Comparison of ENCODE assay signal across 16 cellular contexts in the genomic region with DNA sequence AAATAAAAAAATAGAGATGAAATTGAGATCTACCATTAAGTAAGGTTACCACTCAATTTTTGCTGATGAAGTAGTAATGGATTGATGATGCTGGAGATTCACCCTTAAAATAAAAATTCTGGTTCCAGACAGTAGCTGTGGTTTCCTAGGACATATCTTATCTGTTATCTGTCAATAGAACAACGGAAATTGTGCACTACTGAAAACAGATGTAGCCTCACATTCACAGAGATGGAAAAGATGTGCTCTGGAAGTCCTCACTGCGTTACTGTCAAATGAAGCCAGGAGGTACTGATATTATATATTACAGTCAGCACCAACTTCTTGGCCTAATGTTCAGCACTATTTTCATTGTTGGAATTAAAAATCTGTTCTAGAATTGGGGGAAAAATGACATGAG.
DNase-seq lines count a peak whose midpoint lies in the region; ATAC-seq and TF ChIP-seq lines count a peak whose summit lies in the region.
"Had no signal": no experiment of that assay in that cellular context is flagged by ENCODE, and none has a peak within 500 bp of the region (broad histone marks: within the 10 kb centered on the region; RNA-seq: fewer than 3 reads in every experiment).

No MANE protein-coding gene starts in this region.

- H3K9me3 Mint-ChIP-seq in stimulated activated effector memory CD8-positive, alpha-beta T cell treated with anti-CD3 and anti-CD28 coated beads, Interleukin-12 subunit alpha, Interleukin-12 subunit beta, amount 100 ng/mL, for 72 hours: no peaks in the 10 kb centered on the region
- no peaks in the 10 kb centered on the region for H3K9me3 Mint-ChIP-seq in CD14-positive monocyte
- H3K9me3 Mint-ChIP-seq: CD4-positive, alpha-beta memory T cell; GM23338 had no signal

- intact Hi-C loops in CD14-positive monocyte (cut with micrococcal nuclease): no loop called here

- H3K4me1 Mint-ChIP-seq in stimulated activated effector memory CD8-positive, alpha-beta T cell treated with anti-CD3 and anti-CD28 coated beads, Interleukin-12 subunit alpha, Interleukin-12 subunit beta, amount 100 ng/mL, for 72 hours: no peaks in the 10 kb centered on the region
- peaks cover 3% of the 10 kb centered on the region for H3K4me1 Mint-ChIP-seq in CD14-positive monocyte
- H3K4me1 Mint-ChIP-seq: B cell had no signal

- no peaks in the 10 kb centered on the region for H3K36me3 ChIP-seq in BLaER1

- no peak overlapping the region for H3K4me3 ChIP-seq in BLaER1
- H3K4me3 ChIP-seq: GM23338 had no signal

- no peak for TF ChIP-seq CTCF in CD14-positive monocyte (IDR thresholded peaks at IDR 0.05)

- peak overlapping the region; percentile 17; the same call in 1 of the 2 replicates for H3K4me2 ChIP-seq in BLaER1
- H3K4me2 ChIP-seq: GM23338 had no signal

- H3K36me3 Mint-ChIP-seq in stimulated activated effector memory CD8-positive, alpha-beta T cell treated with anti-CD3 and anti-CD28 coated beads, Interleukin-12 subunit alpha, Interleukin-12 subunit beta, amount 100 ng/mL, for 72 hours: no peaks in the 10 kb centered on the region
- H3K36me3 Mint-ChIP-seq in CD14-positive monocyte: no peaks in the 10 kb centered on the region
- H3K36me3 Mint-ChIP-seq: CD4-positive, alpha-beta memory T cell had no signal

- no peak overlapping the region for H3K9ac ChIP-seq in BLaER1

- peaks cover 31% of the 10 kb centered on the region for H3K4me1 ChIP-seq in BLaER1

- no peaks in the 10 kb centered on the region for H3K27me3 Mint-ChIP-seq in CD14-positive monocyte (ENCODE audit: low read depth in 3 of 3)
- H3K27me3 Mint-ChIP-seq: B cell had no signal

- no peaks in the 10 kb centered on the region for H4K20me1 ChIP-seq in BLaER1

- H3K27ac Mint-ChIP-seq in stimulated activated effector memory CD8-positive, alpha-beta T cell treated with anti-CD3 and anti-CD28 coated beads, Interleukin-12 subunit alpha, Interleukin-12 subunit beta, amount 100 ng/mL, for 72 hours: no peak overlapping the region
- H3K27ac Mint-ChIP-seq in CD14-positive monocyte: no peak overlapping the region
- H3K27ac Mint-ChIP-seq: B cell; CD4-positive, alpha-beta memory T cell; GM23338 had no signal

- no peak for ATAC-seq in SK-N-SH treated with all-trans-retinoic acid at 6 μM for 48 hours
- ATAC-seq in stimulated activated effector memory CD8-positive, alpha-beta T cell treated with anti-CD3 and anti-CD28 coated beads, Interleukin-12 subunit alpha, Interleukin-12 subunit beta, amount 100 ng/mL, for 72 hours: no peak
- no peak for ATAC-seq in HG03280 (IDR thresholded peaks at IDR 0.05; ENCODE audit: unreplicated experiment)
- ATAC-seq: GM23338 had no signal

- no peak overlapping the region for H3K4me3 Mint-ChIP-seq in stimulated activated effector memory CD8-positive, alpha-beta T cell treated with anti-CD3 and anti-CD28 coated beads, Interleukin-12 subunit alpha, Interleukin-12 subunit beta, amount 100 ng/mL, for 72 hours
- H3K4me3 Mint-ChIP-seq in CD14-positive monocyte: no peak overlapping the region
- H3K4me3 Mint-ChIP-seq: B cell; CD4-positive, alpha-beta memory T cell; GM23338 had no signal

- H3K27ac ChIP-seq in BLaER1 (no peak overlapping the region), caudate nucleus (ENCODE audit: low read depth, low read length) (peak overlapping the region; percentile 31)
- H3K27ac ChIP-seq: C4-2B had no signal

- H3K9me3 ChIP-seq in BLaER1: no peaks in the 10 kb centered on the region

- no peaks in the 10 kb centered on the region for H3K27me3 ChIP-seq in BLaER1

- DNase-seq in caudate nucleus (lab: John Stamatoyannopoulos, UW) (no peak), NCI-H510A treated with DMSO at 0.1 percent for 48 hours (lab: John Stamatoyannopoulos, UW) (no peak), CD14-positive monocyte (ENCODE audit: low spot score) (no peak)
- DNase-seq in stimulated activated effector memory CD8-positive, alpha-beta T cell treated with anti-CD3 and anti-CD28 coated beads, Interleukin-12 subunit alpha, Interleukin-12 subunit beta, amount 100 ng/mL, for 72 hours (ENCODE audit: low spot score in 2 of 2): no peak
- DNase-seq: 8988T; CD4-positive, alpha-beta memory T cell; DMS153; DMS79; GDM1; HCEC 1CT had no signal

TF ChIP-seq in SK-N-SH treated with all-trans-retinoic acid at 6 μM for 48 hours, 23 proteins besides CTCF, POLR2A, EP300 and RAD21:
- TF ChIP-seq PPARA (CRISPR knock-in tag; IDR thresholded peaks at IDR 0.05; ENCODE audit: borderline replicate concordance) (no peak), ZNF70 (CRISPR knock-in tag; IDR thresholded peaks at IDR 0.05) (no peak), TCF4 (CRISPR knock-in tag; IDR thresholded peaks at IDR 0.05; ENCODE audit: borderline replicate concordance) (peak; percentile 90; the same call in 1 of the 2 replicates), ESRRG (CRISPR knock-in tag; IDR thresholded peaks at IDR 0.05) (no peak), BACH2 (CRISPR knock-in tag; IDR thresholded peaks at IDR 0.05; ENCODE audit: borderline replicate concordance) (no peak), ARNTL (CRISPR knock-in tag; IDR thresholded peaks at IDR 0.05; ENCODE audit: borderline replicate concordance, low read depth) (no peak), OSR1 (CRISPR knock-in tag; IDR thresholded peaks at IDR 0.05) (no peak)
- TF ChIP-seq, protein P1, sequence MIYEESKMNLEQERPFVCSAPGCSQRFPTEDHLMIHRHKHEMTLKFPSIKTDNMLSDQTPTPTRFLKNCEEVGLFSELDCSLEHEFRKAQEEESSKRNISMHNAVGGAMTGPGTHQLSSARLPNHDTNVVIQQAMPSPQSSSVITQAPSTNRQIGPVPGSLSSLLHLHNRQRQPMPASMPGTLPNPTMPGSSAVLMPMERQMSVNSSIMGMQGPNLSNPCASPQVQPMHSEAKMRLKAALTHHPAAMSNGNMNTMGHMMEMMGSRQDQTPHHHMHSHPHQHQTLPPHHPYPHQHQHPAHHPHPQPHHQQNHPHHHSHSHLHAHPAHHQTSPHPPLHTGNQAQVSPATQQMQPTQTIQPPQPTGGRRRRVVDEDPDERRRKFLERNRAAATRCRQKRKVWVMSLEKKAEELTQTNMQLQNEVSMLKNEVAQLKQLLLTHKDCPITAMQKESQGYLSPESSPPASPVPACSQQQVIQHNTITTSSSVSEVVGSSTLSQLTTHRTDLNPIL (CRISPR knock-in tag; IDR thresholded peaks at IDR 0.05; ENCODE audit: low read depth): no peak
- TF ChIP-seq, protein P2, sequence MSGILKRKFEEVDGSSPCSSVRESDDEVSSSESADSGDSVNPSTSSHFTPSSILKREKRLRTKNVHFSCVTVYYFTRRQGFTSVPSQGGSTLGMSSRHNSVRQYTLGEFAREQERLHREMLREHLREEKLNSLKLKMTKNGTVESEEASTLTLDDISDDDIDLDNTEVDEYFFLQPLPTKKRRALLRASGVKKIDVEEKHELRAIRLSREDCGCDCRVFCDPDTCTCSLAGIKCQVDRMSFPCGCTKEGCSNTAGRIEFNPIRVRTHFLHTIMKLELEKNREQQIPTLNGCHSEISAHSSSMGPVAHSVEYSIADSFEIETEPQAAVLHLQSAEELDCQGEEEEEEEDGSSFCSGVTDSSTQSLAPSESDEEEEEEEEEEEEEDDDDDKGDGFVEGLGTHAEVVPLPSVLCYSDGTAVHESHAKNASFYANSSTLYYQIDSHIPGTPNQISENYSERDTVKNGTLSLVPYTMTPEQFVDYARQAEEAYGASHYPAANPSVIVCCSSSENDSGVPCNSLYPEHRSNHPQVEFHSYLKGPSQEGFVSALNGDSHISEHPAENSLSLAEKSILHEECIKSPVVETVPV (CRISPR knock-in tag; IDR thresholded peaks at IDR 0.05): peak; percentile 55; the same call in 1 of the 2 replicates
- TF ChIP-seq, protein P3, sequence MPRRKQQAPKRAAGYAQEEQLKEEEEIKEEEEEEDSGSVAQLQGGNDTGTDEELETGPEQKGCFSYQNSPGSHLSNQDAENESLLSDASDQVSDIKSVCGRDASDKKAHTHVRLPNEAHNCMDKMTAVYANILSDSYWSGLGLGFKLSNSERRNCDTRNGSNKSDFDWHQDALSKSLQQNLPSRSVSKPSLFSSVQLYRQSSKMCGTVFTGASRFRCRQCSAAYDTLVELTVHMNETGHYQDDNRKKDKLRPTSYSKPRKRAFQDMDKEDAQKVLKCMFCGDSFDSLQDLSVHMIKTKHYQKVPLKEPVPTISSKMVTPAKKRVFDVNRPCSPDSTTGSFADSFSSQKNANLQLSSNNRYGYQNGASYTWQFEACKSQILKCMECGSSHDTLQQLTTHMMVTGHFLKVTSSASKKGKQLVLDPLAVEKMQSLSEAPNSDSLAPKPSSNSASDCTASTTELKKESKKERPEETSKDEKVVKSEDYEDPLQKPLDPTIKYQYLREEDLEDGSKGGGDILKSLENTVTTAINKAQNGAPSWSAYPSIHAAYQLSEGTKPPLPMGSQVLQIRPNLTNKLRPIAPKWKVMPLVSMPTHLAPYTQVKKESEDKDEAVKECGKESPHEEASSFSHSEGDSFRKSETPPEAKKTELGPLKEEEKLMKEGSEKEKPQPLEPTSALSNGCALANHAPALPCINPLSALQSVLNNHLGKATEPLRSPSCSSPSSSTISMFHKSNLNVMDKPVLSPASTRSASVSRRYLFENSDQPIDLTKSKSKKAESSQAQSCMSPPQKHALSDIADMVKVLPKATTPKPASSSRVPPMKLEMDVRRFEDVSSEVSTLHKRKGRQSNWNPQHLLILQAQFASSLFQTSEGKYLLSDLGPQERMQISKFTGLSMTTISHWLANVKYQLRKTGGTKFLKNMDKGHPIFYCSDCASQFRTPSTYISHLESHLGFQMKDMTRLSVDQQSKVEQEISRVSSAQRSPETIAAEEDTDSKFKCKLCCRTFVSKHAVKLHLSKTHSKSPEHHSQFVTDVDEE (CRISPR knock-in tag; IDR thresholded peaks at IDR 0.05): peak; percentile 86; the same call in 1 of the 2 replicates
- TF ChIP-seq, protein P4, sequence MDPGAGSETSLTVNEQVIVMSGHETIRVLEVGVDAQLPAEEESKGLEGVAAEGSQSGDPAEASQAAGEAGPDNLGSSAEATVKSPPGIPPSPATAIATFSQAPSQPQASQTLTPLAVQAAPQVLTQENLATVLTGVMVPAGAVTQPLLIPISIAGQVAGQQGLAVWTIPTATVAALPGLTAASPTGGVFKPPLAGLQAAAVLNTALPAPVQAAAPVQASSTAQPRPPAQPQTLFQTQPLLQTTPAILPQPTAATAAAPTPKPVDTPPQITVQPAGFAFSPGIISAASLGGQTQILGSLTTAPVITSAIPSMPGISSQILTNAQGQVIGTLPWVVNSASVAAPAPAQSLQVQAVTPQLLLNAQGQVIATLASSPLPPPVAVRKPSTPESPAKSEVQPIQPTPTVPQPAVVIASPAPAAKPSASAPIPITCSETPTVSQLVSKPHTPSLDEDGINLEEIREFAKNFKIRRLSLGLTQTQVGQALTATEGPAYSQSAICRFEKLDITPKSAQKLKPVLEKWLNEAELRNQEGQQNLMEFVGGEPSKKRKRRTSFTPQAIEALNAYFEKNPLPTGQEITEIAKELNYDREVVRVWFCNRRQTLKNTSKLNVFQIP (CRISPR knock-in tag; IDR thresholded peaks at IDR 0.05; ENCODE audit: borderline replicate concordance, low read depth): no peak
